ENCODE assay signal across 8 cellular contexts in the genomic region with DNA sequence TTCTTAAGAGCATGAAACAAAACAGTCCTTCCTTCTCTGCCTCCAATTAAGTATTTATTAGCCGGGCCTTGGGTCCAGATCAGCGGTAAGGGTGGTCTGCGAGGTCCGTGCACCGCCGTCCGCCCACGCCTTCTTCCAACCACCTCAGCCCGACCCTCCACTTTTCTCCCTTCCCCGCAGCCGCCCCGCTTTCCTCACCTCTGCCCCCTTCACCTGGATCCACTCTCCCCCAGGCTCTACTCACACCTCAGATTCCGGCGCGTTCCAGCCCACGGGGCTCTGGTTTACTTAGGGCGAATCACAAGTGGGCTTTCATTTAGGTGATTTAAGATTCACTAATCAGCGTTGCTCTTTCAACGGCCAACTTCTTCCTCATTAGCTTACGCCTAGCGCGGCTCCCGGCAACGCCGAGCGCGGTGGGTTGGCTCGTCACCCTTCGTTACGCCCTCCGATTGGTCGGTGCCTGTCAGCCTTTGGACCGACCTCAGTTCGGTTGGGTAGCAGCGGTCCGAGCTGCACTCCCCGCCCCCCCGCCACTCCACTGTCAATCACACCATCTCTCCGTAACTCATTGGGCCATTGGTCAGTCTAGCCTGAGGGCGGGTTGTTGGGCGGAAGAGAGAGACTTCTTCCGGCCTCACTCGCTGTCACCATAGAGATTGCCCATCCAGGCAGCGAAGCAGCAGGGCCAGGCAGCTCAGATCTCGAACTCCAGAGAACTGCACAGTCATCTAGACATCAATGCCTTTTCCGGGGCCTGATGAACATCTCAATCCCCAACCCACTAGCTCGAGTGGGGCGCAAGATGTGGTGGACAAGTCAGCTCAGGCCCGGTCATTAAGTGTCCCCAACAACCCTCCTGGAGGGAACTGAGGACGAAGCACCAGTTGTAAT. TPM values are rescaled to one million over a fixed set of nuclear protein-coding genes. Genes with fewer than 3 reads are reported as not detected.
DNase-seq lines count a peak whose midpoint lies in the region; ATAC-seq and TF ChIP-seq lines count a peak whose summit lies in the region.

TSS of gene TMEM218 (minus strand) at position 286 of the 894 bp plus-strand sequence. CDS start 9,385 bp downstream, outside the sequence.

- peak within 1 kb of the TSS; percentile 95 for H2AFZ ChIP-seq in smooth muscle cell (ENCODE audit: low read depth)

- no peaks in the 10 kb centered on the region for H3K36me3 ChIP-seq in smooth muscle cell (ENCODE audit: low read depth)

- H3K9ac ChIP-seq in smooth muscle cell (ENCODE audit: low read depth) = peak within 1 kb of the TSS; percentile 56

- H3K4me3 ChIP-seq in smooth muscle cell = peak within 1 kb of the TSS; percentile 74

- TF ChIP-seq CTCF in activated B cell treated with CpG ODN at 0.5 μM for 24 hours (IDR thresholded peaks at IDR 0.05) = no peak
- no peak for TF ChIP-seq CTCF in smooth muscle cell (IDR thresholded peaks at IDR 0.05; ENCODE audit: borderline replicate concordance, insufficient read depth, poor library complexity, severe bottlenecking)

- peaks cover 3% of the 10 kb centered on the region for H3K27me3 ChIP-seq in smooth muscle cell (ENCODE audit: low read depth)

- H3K4me1 ChIP-seq in smooth muscle cell (ENCODE audit: low read depth) = peaks cover 4% of the 10 kb centered on the region

- ATAC-seq in HG03196 (IDR thresholded peaks at IDR 0.05; ENCODE audit: unreplicated experiment) = peak; percentile 98
- ATAC-seq in activated B cell treated with CpG ODN at 0.5 μM for 24 hours (ENCODE audit: low read depth) = peak; percentile 96

- H3F3A ChIP-seq in smooth muscle cell (ENCODE audit: low read depth) = no peaks in the 10 kb centered on the region

- H3K27me3 Mint-ChIP-seq in activated B cell treated with CpG ODN at 0.5 μM for 24 hours = peaks cover 4% of the 10 kb centered on the region

- peak within 1 kb of the TSS; percentile 79 for H3K27ac ChIP-seq in caudate nucleus (ENCODE audit: low read depth, low read length)
- peak within 1 kb of the TSS; percentile 14 for H3K27ac ChIP-seq in smooth muscle cell (ENCODE audit: low read depth)

- intact Hi-C loops in activated B cell treated with CpG ODN at 0.5 μM for 24 hours (cut with micrococcal nuclease) = loop anchor here (1.0 to 10.0 kb wide), 11 partner anchors 13 to 1153 kb away; partner anchors contain the start of genes CCDC15, EI24, FOXRED1 and HYLS1

- H3K79me2 ChIP-seq in smooth muscle cell (ENCODE audit: low read depth) = peaks cover 9% of the 10 kb centered on the region

- DNase-seq in AG08395 (ENCODE audit: low spot score) = peak; percentile 99
- peak; percentile 99 for DNase-seq in NCI-H345 (lab: John Stamatoyannopoulos, UW)
- peak; percentile 82 for DNase-seq in activated B cell treated with CpG ODN at 0.5 μM for 24 hours
- DNase-seq in caudate nucleus (lab: John Stamatoyannopoulos, UW) = peak; percentile 52 to 100 (median 99)
- DNase-seq in iPS-NIHi7 (ENCODE audit: extremely low spot score) = peak; percentile 99
- peak; percentile 86 for DNase-seq in smooth muscle cell (lab: John Stamatoyannopoulos, UW; ENCODE audit: unreplicated experiment)

- no peaks in the 10 kb centered on the region for H4K20me1 ChIP-seq in smooth muscle cell (ENCODE audit: low read depth)

- H3K36me3 Mint-ChIP-seq in activated B cell treated with CpG ODN at 0.5 μM for 24 hours (ENCODE audit: low read depth) = peaks cover 10% of the 10 kb centered on the region

- in situ Hi-C loops in GM18951 (cut with MboI; ENCODE audit: low sequenced_read_pairs, unreplicated experiment) = no loop called here

- POLR2A ChIA-PET in activated B cell treated with CpG ODN at 0.5 μM for 24 hours (lab: Charles Lee) = interaction anchor here (0.6 to 3.6 kb wide), 15 partner anchors 13 to 791 kb away, joined by 3 to 53 read pairs (median 5); partner anchors contain the start of genes CCDC15, CHEK1, EI24 and HYLS1

- CTCF ChIA-PET in activated B cell treated with CpG ODN at 0.5 μM for 24 hours (lab: Charles Lee) = interaction anchor here (0.7 to 5.2 kb wide), 6 partner anchors 9 to 37 kb away, joined by 3 to 27 read pairs (median 6); no protein-coding TSS in a partner anchor

- peak within 1 kb of the TSS; percentile 98 for H3K4me3 Mint-ChIP-seq in activated B cell treated with CpG ODN at 0.5 μM for 24 hours

- WGBS in smooth muscle cell (ENCODE audit: low lambda C conversion rate) = 9% methylated on average over 43 of the region's 50 CpGs

- H3K9me3 Mint-ChIP-seq in activated B cell treated with CpG ODN at 0.5 μM for 24 hours = peaks cover 2% of the 10 kb centered on the region

- H3K4me1 Mint-ChIP-seq in activated B cell treated with CpG ODN at 0.5 μM for 24 hours = peaks cover 23% of the 10 kb centered on the region

- H3K9me3 ChIP-seq in smooth muscle cell (replicated peaks; ENCODE audit: low read depth) = no peaks in the 10 kb centered on the region

- H3K4me2 ChIP-seq in smooth muscle cell = peak within 1 kb of the TSS; percentile 92

- peak within 1 kb of the TSS; percentile 97 for H3K27ac Mint-ChIP-seq in activated B cell treated with CpG ODN at 0.5 μM for 24 hours

- TF ChIP-seq POLR2A in GM18951 (IDR thresholded peaks at IDR 0.05; ENCODE audit: extremely low read depth, insufficient read depth, insufficient read length) = peak; percentile 43

RNA-seq across cellular contexts. Expression of gene TMEM218, which starts in this region (rescaled TPM):
- total RNA-seq in activated B cell treated with CpG ODN at 0.5 μM for 24 hours (18.8 and 20.1 TPM in 2 replicates), smooth muscle cell (22.1 and 24.5 TPM in 2 replicates)
- 22.7 and 30.7 TPM in 2 replicates for polyA plus RNA-seq in smooth muscle cell

Comparison
In these comparisons a context has a peak if more than half of its experiments do, and no peak if none do; other contexts are left out.
1. Peak in every context shown above with its lines: DNase-seq, ATAC-seq, H3K4me3 ChIP-seq and H3K27ac ChIP-seq.